In genomic region chr4:118278473-118279274, GRCh38 we compare ENCODE assay signal across 8 cellular contexts.
DNase-seq lines count a peak whose midpoint lies in the region; ATAC-seq and TF ChIP-seq lines count a peak whose summit lies in the region.

No MANE protein-coding gene starts in this region.

- H3K4me1 Mint-ChIP-seq in dendritic cell treated with granulocyte-macrophage colony-stimulating factor and Interleukin-4, amounts not matched to agents 40 ng/mL and 50 ng/mL, for 4 days (ENCODE audit: low read depth) = peaks cover 47% of the 10 kb centered on the region

- H3K27me3 ChIP-seq in left lung = no peaks in the 10 kb centered on the region

- H3K27me3 Mint-ChIP-seq in dendritic cell treated with granulocyte-macrophage colony-stimulating factor and Interleukin-4, amounts not matched to agents 40 ng/mL and 50 ng/mL, for 4 days = no peaks in the 10 kb centered on the region

- peak; percentile 78 for ATAC-seq in GM19372 (IDR thresholded peaks at IDR 0.05; ENCODE audit: low read depth, unreplicated experiment)
- peak; percentile 87 for ATAC-seq in HG03521 (IDR thresholded peaks at IDR 0.05; ENCODE audit: unreplicated experiment)
- ATAC-seq in left lung = peak; percentile 97

- no peaks in the 10 kb centered on the region for H3K9me3 ChIP-seq in left lung

- DNase-seq in NCI-H69 (lab: John Stamatoyannopoulos, UW) (peak; percentile 96), left lung (peak; percentile 98)
- DNase-seq in activated CD4-positive, alpha-beta T cell treated with anti-CD3 and anti-CD28 coated beads, Interleukin-2, amount 50 U/mL, for 1 hour = peak; percentile 98
- DNase-seq in stimulated activated CD4-positive, alpha-beta T cell treated with anti-CD3 and anti-CD28 coated beads, Interleukin-2, amount 100 ng/mL, for 48 hours = peak; percentile 95 to 96

- H3K27ac ChIP-seq in C4-2B = peak overlapping the region; percentile 99
- H3K27ac ChIP-seq in left lung = peak overlapping the region; percentile 89 to 91

- peaks cover 0 to 24% of the 10 kb centered on the region in 2 donors for H3K36me3 ChIP-seq in left lung

- peak overlapping the region; percentile 93 for H3K4me3 Mint-ChIP-seq in dendritic cell treated with granulocyte-macrophage colony-stimulating factor and Interleukin-4, amounts not matched to agents 40 ng/mL and 50 ng/mL, for 4 days

- peaks cover 35% of the 10 kb centered on the region for H3K36me3 Mint-ChIP-seq in dendritic cell treated with granulocyte-macrophage colony-stimulating factor and Interleukin-4, amounts not matched to agents 40 ng/mL and 50 ng/mL, for 4 days (ENCODE audit: low read depth)

- peak overlapping the region; percentile 74 to 77 for H3K4me3 ChIP-seq in left lung

- intact Hi-C loops in dendritic cell treated with granulocyte-macrophage colony-stimulating factor and Interleukin-4, amounts not matched to agents 40 ng/mL and 50 ng/mL, for 4 days (cut with micrococcal nuclease) = loop anchor here (2.0 to 5.0 kb wide), 2 partner anchors 312 to 404 kb away; no protein-coding TSS in a partner anchor
- intact Hi-C loops in left lung (cut with DNase I) = no loop called here

- peak overlapping the region; percentile 99 for H3K27ac Mint-ChIP-seq in dendritic cell treated with granulocyte-macrophage colony-stimulating factor and Interleukin-4, amounts not matched to agents 40 ng/mL and 50 ng/mL, for 4 days

- H3K4me1 ChIP-seq in left lung = peaks cover 12 to 42% of the 10 kb centered on the region in 2 donors

- peaks cover 8% of the 10 kb centered on the region for H3K9me3 Mint-ChIP-seq in dendritic cell treated with granulocyte-macrophage colony-stimulating factor and Interleukin-4, amounts not matched to agents 40 ng/mL and 50 ng/mL, for 4 days

- TF ChIP-seq CTCF in C4-2B (conservative IDR thresholded peaks at IDR 0.05) (no peak), left lung (IDR thresholded peaks at IDR 0.05) (no peak)

Comparison
In these comparisons a context has a peak if more than half of its experiments do, and no peak if none do; other contexts are left out.
1. Peak in every context shown above with its lines: DNase-seq, ATAC-seq, H3K4me3 ChIP-seq and H3K27ac ChIP-seq.